Comparison of ENCODE assay signal across 8 cellular contexts in the genomic region with DNA sequence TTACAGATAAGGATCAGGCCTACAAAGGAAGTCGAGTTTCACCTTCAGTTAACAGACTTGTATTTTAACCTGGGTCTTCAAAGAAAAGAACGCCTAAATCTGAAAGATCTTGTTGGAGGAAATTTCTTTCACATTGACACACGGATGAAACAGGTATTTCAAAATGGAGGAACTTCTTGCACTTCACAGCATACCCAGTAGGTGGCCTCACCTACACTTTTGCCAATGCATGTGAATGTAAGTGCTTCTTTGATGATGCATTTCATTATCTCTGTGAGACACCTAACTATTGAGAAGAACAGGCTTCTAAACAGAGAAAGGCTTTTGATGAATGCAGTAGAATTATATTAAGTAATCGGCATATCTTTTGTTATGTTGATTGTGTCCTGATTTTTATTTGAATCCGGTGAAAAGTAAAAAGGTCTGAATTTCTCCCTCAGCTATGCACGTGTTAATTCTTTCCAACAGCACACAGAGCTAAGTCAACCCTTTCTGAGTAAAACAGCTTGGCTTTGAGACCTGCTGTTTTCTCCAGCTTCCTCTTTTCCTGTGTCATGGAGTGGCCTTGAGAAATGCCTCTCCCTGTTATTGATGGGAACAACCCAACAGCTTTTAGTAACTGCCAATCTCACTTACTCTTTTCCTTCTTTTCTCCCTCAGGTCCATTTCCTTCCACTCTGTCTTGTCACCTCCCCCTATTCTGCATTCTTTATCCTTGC.
DNase-seq lines count a peak whose midpoint lies in the region; ATAC-seq and TF ChIP-seq lines count a peak whose summit lies in the region.

No MANE protein-coding gene starts in this region.

- DNase-seq in activated T-cell treated with anti-CD3 and anti-CD28 coated beads for 48 hours (ENCODE audit: low read depth) (peak; percentile 4), RPMI8226 (peak; percentile 47), fibroblast of villous mesenchyme (ENCODE audit: low read depth) (peak; percentile 59)
- no peak for DNase-seq in activated T-cell treated with anti-CD3 and anti-CD28 coated beads, Interleukin-2, amount 50 U/mL, for 4 hours
- peak; percentile 1 to 2 for DNase-seq in stimulated activated CD4-positive, alpha-beta T cell treated with anti-CD3 and anti-CD28 coated beads, Interleukin-15, amount 100 ng/mL, for 48 hours (ENCODE audit: low read depth in 2 of 2)
- DNase-seq in T-helper 2 cell treated with Interferon-gamma antibody and Interleukin-4, amounts not matched to agents 5 μg/mL and 100 μg/mL, for 36 hours (ENCODE audit: low spot score), result no peak

- H3K27me3 Mint-ChIP-seq in activated T-cell treated with anti-CD3 and anti-CD28 coated beads, Interleukin-2, amount 50 U/mL, for 4 hours (ENCODE audit: low read depth), result no peaks in the 10 kb centered on the region
- H3K27me3 Mint-ChIP-seq in T-helper 2 cell treated with Interferon-gamma antibody and Interleukin-4, amounts not matched to agents 5 μg/mL and 100 μg/mL, for 36 hours (ENCODE audit: low read depth), result no peaks in the 10 kb centered on the region

- no peak overlapping the region for H3K27ac Mint-ChIP-seq in T-helper 2 cell treated with Interferon-gamma antibody and Interleukin-4, amounts not matched to agents 5 μg/mL and 100 μg/mL, for 36 hours

- H3K9me3 Mint-ChIP-seq in activated T-cell treated with anti-CD3 and anti-CD28 coated beads, Interleukin-2, amount 50 U/mL, for 4 hours, result peaks cover 4% of the 10 kb centered on the region
- no peaks in the 10 kb centered on the region for H3K9me3 Mint-ChIP-seq in T-helper 2 cell treated with Interferon-gamma antibody and Interleukin-4, amounts not matched to agents 5 μg/mL and 100 μg/mL, for 36 hours

- peak; percentile 82 for TF ChIP-seq CTCF in fibroblast of villous mesenchyme (IDR thresholded peaks at IDR 0.05; ENCODE audit: insufficient read depth, low read depth, low read length)

- no peaks in the 10 kb centered on the region for H3K4me1 Mint-ChIP-seq in activated T-cell treated with anti-CD3 and anti-CD28 coated beads, Interleukin-2, amount 50 U/mL, for 4 hours (ENCODE audit: low read depth)
- no peaks in the 10 kb centered on the region for H3K4me1 Mint-ChIP-seq in T-helper 2 cell treated with Interferon-gamma antibody and Interleukin-4, amounts not matched to agents 5 μg/mL and 100 μg/mL, for 36 hours (ENCODE audit: low read depth)

- H3K4me3 ChIP-seq in fibroblast of villous mesenchyme (ENCODE audit: low read depth, low read length), result no peak overlapping the region

- no peak overlapping the region for H3K4me3 Mint-ChIP-seq in activated T-cell treated with anti-CD3 and anti-CD28 coated beads, Interleukin-2, amount 50 U/mL, for 4 hours
- H3K4me3 Mint-ChIP-seq in T-helper 2 cell treated with Interferon-gamma antibody and Interleukin-4, amounts not matched to agents 5 μg/mL and 100 μg/mL, for 36 hours, result no peak overlapping the region

- no peak for ATAC-seq in activated T-cell treated with anti-CD3 and anti-CD28 coated beads, Interleukin-2, amount 50 U/mL, for 4 hours
- peak; percentile 96 for ATAC-seq in GM21515 (IDR thresholded peaks at IDR 0.05; ENCODE audit: unreplicated experiment)
- ATAC-seq in HG03571 (IDR thresholded peaks at IDR 0.05; ENCODE audit: unreplicated experiment), result peak; percentile 81

- H3K36me3 Mint-ChIP-seq in activated T-cell treated with anti-CD3 and anti-CD28 coated beads, Interleukin-2, amount 50 U/mL, for 4 hours (ENCODE audit: insufficient read depth), result no peaks in the 10 kb centered on the region
- no peaks in the 10 kb centered on the region for H3K36me3 Mint-ChIP-seq in T-helper 2 cell treated with Interferon-gamma antibody and Interleukin-4, amounts not matched to agents 5 μg/mL and 100 μg/mL, for 36 hours (ENCODE audit: low read depth)

Comparison
In these comparisons a context has a peak if more than half of its experiments do, and no peak if none do; other contexts are left out.
1. DNase-seq: peak in activated T-cell treated with anti-CD3 and anti-CD28 coated beads for 48 hours (single experiment), RPMI8226 (single experiment), fibroblast of villous mesenchyme (single experiment) and stimulated activated CD4-positive, alpha-beta T cell treated with anti-CD3 and anti-CD28 coated beads, Interleukin-15, amount 100 ng/mL, for 48 hours (2 of 2); none in activated T-cell treated with anti-CD3 and anti-CD28 coated beads, Interleukin-2, amount 50 U/mL, for 4 hours (single experiment) and T-helper 2 cell treated with Interferon-gamma antibody and Interleukin-4, amounts not matched to agents 5 μg/mL and 100 μg/mL, for 36 hours (single experiment).
2. ATAC-seq: peak in GM21515 (single experiment) and HG03571 (single experiment); none in activated T-cell treated with anti-CD3 and anti-CD28 coated beads, Interleukin-2, amount 50 U/mL, for 4 hours (0 of 2).